ENCODE assay signal across 11 cellular contexts in the genomic region with DNA sequence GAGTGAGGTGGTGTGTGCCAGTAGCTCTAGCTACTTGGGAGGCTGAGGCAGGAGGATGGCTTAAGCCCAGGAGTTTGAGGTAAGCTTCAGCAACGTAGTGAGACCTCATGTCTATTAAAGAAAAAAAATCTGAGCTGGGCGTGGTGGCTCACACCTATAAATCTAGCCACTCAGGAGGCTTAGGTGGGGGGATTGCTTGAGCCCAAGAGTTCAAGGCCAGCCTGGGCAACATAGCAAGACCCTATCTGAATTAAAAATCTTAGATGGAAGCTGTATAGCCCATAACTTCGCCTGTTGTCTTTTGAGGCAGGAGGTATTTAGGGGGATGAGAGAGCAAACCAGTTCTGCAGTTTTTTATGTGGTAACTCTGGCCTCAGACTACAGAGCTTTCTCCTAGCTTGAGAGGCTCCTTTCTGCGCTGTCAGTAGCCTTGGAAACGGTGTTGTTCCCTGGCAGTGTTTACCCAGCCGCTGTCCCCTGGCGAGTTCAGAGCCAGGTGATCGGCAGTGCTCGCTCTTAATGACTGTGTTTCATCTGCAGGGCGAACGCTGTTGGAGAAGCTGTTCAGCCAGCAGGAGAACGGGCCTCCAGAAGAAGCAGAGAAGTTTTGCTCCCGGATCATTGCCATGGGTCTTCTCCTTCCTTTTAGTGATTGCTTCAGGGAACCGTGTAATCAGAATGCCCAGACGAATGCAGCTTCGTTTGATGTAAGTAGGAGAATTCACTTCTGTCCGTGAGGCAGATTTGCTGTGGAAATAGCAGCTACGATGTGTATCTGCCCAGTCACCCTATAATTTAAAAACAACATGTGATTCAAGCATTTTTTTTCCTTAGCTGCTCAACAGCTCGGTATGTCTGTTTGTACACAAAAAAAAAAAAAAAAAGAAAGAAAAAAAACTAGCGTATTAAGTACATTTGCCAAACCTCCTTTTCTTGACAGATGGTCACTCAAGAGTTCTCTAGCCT. TPM values are rescaled to one million over a fixed set of nuclear protein-coding genes. Genes with fewer than 3 reads are reported as not detected.
DNase-seq lines count a peak whose midpoint lies in the region; ATAC-seq and TF ChIP-seq lines count a peak whose summit lies in the region.
"Had no signal": no experiment of that assay in that cellular context is flagged by ENCODE, and none has a peak within 500 bp of the region (broad histone marks: within the 10 kb centered on the region; RNA-seq: fewer than 3 reads in every experiment).

No MANE protein-coding gene starts in this region.

- no peaks in the 10 kb centered on the region for H3K9me3 Mint-ChIP-seq in endothelial cell (ENCODE audit: unreplicated experiment)

- no peak for ATAC-seq in GM18909 (IDR thresholded peaks at IDR 0.05; ENCODE audit: poor library complexity, unreplicated experiment)
- no peak for ATAC-seq in GM19397 (IDR thresholded peaks at IDR 0.05; ENCODE audit: unreplicated experiment)
- ATAC-seq: stimulated activated naive CD8-positive, alpha-beta T cell treated with anti-CD3 and anti-CD28 coated beads, Interleukin-15, Interleukin-2, amounts not matched to agents 100 U/mL and 50 U/mL, for 24 hours had no signal

- H3K4me1 Mint-ChIP-seq in endothelial cell (ENCODE audit: unreplicated experiment) = no peaks in the 10 kb centered on the region

- DNase-seq in NCI-H1092 treated with DMSO at 0.1 percent for 48 hours (lab: John Stamatoyannopoulos, UW) = peak; percentile 98
- peak; percentile 16 for DNase-seq in SW480 (ENCODE audit: low spot score)
- DNase-seq in iris pigment epithelial cell (ENCODE audit: low read depth) = peak; percentile 42
- DNase-seq in skeletal muscle cell (ENCODE audit: low read depth) = no peak
- DNase-seq in endothelial cell (ENCODE audit: low spot score) = no peak
- no peak for DNase-seq in HK-2 (ENCODE audit: unreplicated experiment)
- DNase-seq: activated CD8-positive, alpha-beta memory T cell treated with anti-CD3 and anti-CD28 coated beads, Interleukin-2, amount 50 U/mL, for 48 hours; stimulated activated naive CD8-positive, alpha-beta T cell treated with anti-CD3 and anti-CD28 coated beads, Interleukin-15, Interleukin-2, amounts not matched to agents 100 U/mL and 50 U/mL, for 24 hours had no signal

- no peak for TF ChIP-seq CTCF in endothelial cell (IDR thresholded peaks at IDR 0.05; ENCODE audit: unreplicated experiment)

- no peaks in the 10 kb centered on the region for H3K27me3 Mint-ChIP-seq in endothelial cell (ENCODE audit: unreplicated experiment)

- no peak overlapping the region for H3K27ac Mint-ChIP-seq in endothelial cell (ENCODE audit: unreplicated experiment)

- H3K36me3 Mint-ChIP-seq in endothelial cell (ENCODE audit: low read depth, unreplicated experiment) = no peaks in the 10 kb centered on the region

- peak overlapping the region; percentile 19 for H3K4me3 ChIP-seq in skeletal muscle cell (ENCODE audit: low read depth, low read length)
- H3K4me3 ChIP-seq: SJSA1 had no signal

- no peak overlapping the region for H3K4me3 Mint-ChIP-seq in endothelial cell (ENCODE audit: unreplicated experiment)

RNA-seq across cellular contexts. Expression of a gene that starts 31.2 kb away (rescaled TPM):
- total RNA-seq in endothelial cell (ENCODE audit: unreplicated experiment) = 2.6 TPM

Comparison
In these comparisons a context has a peak if more than half of its experiments do, and no peak if none do; other contexts are left out.
1. DNase-seq: peak in NCI-H1092 treated with DMSO at 0.1 percent for 48 hours (single experiment), SW480 (single experiment) and iris pigment epithelial cell (single experiment); none in skeletal muscle cell (single experiment), endothelial cell (single experiment) and HK-2 (single experiment).